In the genomic region with DNA sequence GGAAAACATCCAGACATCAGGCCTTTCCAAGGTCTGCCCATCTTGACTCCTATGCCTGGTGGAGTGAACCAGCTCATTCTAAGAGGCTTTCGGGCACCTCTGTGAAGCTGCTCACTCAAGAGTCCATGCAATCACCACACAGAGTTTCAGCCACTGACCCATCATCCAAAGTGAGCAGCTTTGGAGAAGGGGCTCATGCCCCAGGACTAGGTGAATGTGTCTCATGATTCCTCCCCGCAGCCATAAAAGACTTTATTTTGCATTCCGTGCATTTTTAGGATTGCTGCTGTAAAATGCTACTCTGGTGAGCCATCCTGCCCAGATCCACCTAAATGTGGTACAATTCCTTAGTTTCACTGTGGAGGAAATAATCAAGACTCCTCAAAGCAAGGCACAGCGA, we compare ENCODE assay signal across 20 cellular contexts. TPM values are rescaled to one million over a fixed set of nuclear protein-coding genes. Genes with fewer than 3 reads are reported as not detected.
A peak's percentile ranks its signal among the peaks of the same experiment; 100 is the strongest.
DNase-seq lines count a peak whose midpoint lies in the region; ATAC-seq and TF ChIP-seq lines count a peak whose summit lies in the region.
"Had no signal": no experiment of that assay in that cellular context is flagged by ENCODE, and none has a peak within 500 bp of the region (broad histone marks: within the 10 kb centered on the region; RNA-seq: fewer than 3 reads in every experiment).

No MANE protein-coding gene starts in this region.

- peaks cover 14% of the 10 kb centered on the region for H3F3A ChIP-seq in GM23248 (ENCODE audit: insufficient read depth)

- no peak overlapping the region for H3K9ac ChIP-seq in GM23248

- peak overlapping the region; percentile 37 for H2AFZ ChIP-seq in GM23248

- H3K4me2 ChIP-seq in GM23248 (ENCODE audit: unreplicated experiment), result peak overlapping the region; percentile 5

- H4K20me1 ChIP-seq in GM23248 (ENCODE audit: insufficient read depth), result no peaks in the 10 kb centered on the region

- H3K27me3 ChIP-seq in GM23248 (replicated peaks; ENCODE audit: insufficient read depth), result no peaks in the 10 kb centered on the region
- peaks cover 0 to 6% (median 0%) of the 10 kb centered on the region in 45 donors for H3K27me3 ChIP-seq in dorsolateral prefrontal cortex
- H3K27me3 ChIP-seq: right lobe of liver, upper lobe of right lung had no signal

- ATAC-seq in HG03025 (IDR thresholded peaks at IDR 0.05; ENCODE audit: low FRiP score, unreplicated experiment) (no peak), GM19452 (IDR thresholded peaks at IDR 0.05; ENCODE audit: unreplicated experiment) (no peak)
- ATAC-seq: activated T-cell treated with anti-CD3 and anti-CD28 coated beads, Interleukin-2, amount 50 U/mL, for 72 hours; left ventricle myocardium superior; natural killer cell treated with Interleukin-12 subunit alpha and Interleukin-12 subunit beta and Interleukin-15 and Interleukin-18, amount 100 ng/mL, for 72 hours; right lobe of liver; T-helper 17 cell; upper lobe of right lung had no signal

- DNase-seq in 8988T (peak; percentile 52), GM23248 (peak; percentile 50), RPMI7951 (ENCODE audit: low read depth) (peak; percentile 33), kidney glomerular epithelial cell (lab: John Stamatoyannopoulos, UW) (peak; percentile 35), dorsolateral prefrontal cortex (no peak)
- DNase-seq in stimulated activated CD4-positive, alpha-beta T cell treated with anti-CD3 and anti-CD28 coated beads, Interleukin-2, amount 100 ng/mL, for 48 hours, result no peak
- DNase-seq: activated CD4-positive, alpha-beta T cell treated with anti-CD3 and anti-CD28 coated beads for 1 hour; activated T-cell treated with anti-CD3 and anti-CD28 coated beads, Interleukin-2, amount 50 U/mL, for 72 hours; Calu3; left ventricle myocardium superior; NCI-H2081 treated with DMSO at 0.1 percent for 48 hours; NCI-H748 treated with DMSO at 0.1 percent for 48 hours; right lobe of liver; stimulated activated CD4-positive, alpha-beta T cell treated with anti-CD3 and anti-CD28 coated beads, Interleukin-4, amount 100 ng/mL, for 24 hours; T-helper 17 cell; upper lobe of right lung had no signal

- H3K79me2 ChIP-seq in GM23248 (ENCODE audit: insufficient read depth), result no peaks in the 10 kb centered on the region

- H3K36me3 ChIP-seq in GM23248 (ENCODE audit: low read depth), result no peaks in the 10 kb centered on the region
- H3K36me3 ChIP-seq: HAP-1, right lobe of liver, upper lobe of right lung had no signal

- intact Hi-C loops in dorsolateral prefrontal cortex (cut with DNase I), result no loop called here

- H3K9me3 ChIP-seq in GM23248 (ENCODE audit: low read depth), result no peaks in the 10 kb centered on the region
- H3K9me3 ChIP-seq: HAP-1, right lobe of liver, upper lobe of right lung had no signal

- WGBS in GM23248 (ENCODE audit: low coverage in 1 of 2, low lambda C conversion rate in 2 of 2, missing lambda C conversion rate in 2 of 2), 2 experiments, result 59 to 65% methylated on average over 4 of the region's 4 CpGs

- H3K9me2 ChIP-seq in GM23248 (ENCODE audit: insufficient read depth), result no peaks in the 10 kb centered on the region

- H3K27ac ChIP-seq in GM23248 (peak overlapping the region; percentile 52), dorsolateral prefrontal cortex (no peak overlapping the region)
- H3K27ac ChIP-seq: right lobe of liver, upper lobe of right lung had no signal

- in situ Hi-C loops in GM23248 (cut with MboI), result no loop called here

- no peak for TF ChIP-seq CTCF in dorsolateral prefrontal cortex (IDR thresholded peaks at IDR 0.05 in 54 of 56, conservative IDR thresholded peaks at IDR 0.05 in 2 of 56; ENCODE audit: low read depth in 1 of 56, partially characterized antibody in 56 of 56)

- H3K4me1 ChIP-seq in GM23248 (ENCODE audit: insufficient read depth), result peaks cover 15% of the 10 kb centered on the region
- H3K4me1 ChIP-seq: right lobe of liver, upper lobe of right lung had no signal

- H3K4me3 ChIP-seq in GM23248 (no peak overlapping the region), dorsolateral prefrontal cortex (no peak overlapping the region)
- H3K4me3 ChIP-seq: HAP-1, right lobe of liver, upper lobe of right lung had no signal

RNA-seq across cellular contexts. Expression of a gene that starts 44.5 kb away (rescaled TPM):
- total RNA-seq in GM23248 (2014; rRNA removed; shearing (Covaris generic)), result 52.4 and 59.4 TPM in 2 replicates
- 65.2 and 66.8 TPM in 2 replicates for polyA plus RNA-seq in GM23248 (2016; fragmentation: Nextera tagmentation; extraction: Ambion mirVana)
- total RNA-seq in RPMI7951 (2014; rRNA removed; shearing (Covaris generic)), result 95.6 and 104 TPM in 2 replicates
- 100 to 1,000 TPM in 20 of 120 experiments, 10 to 100 TPM in 100; 41.2 to 336 (median 78.7) TPM for total RNA-seq in dorsolateral prefrontal cortex

Comparison
In these comparisons a context has a peak if more than half of its experiments do, and no peak if none do; other contexts are left out.
1. DNase-seq: peak in 8988T (single experiment), GM23248 (single experiment), RPMI7951 (single experiment) and kidney glomerular epithelial cell (single experiment); none in dorsolateral prefrontal cortex (0 of 10) and stimulated activated CD4-positive, alpha-beta T cell treated with anti-CD3 and anti-CD28 coated beads, Interleukin-2, amount 100 ng/mL, for 48 hours (0 of 2).